In genomic region chr4:79920454-79920853, GRCh38 we compare ENCODE assay signal across 15 cellular contexts.
A peak's percentile ranks its signal among the peaks of the same experiment; 100 is the strongest.
DNase-seq lines count a peak whose midpoint lies in the region; ATAC-seq and TF ChIP-seq lines count a peak whose summit lies in the region.
"Had no signal": no experiment of that assay in that cellular context is flagged by ENCODE, and none has a peak within 500 bp of the region (broad histone marks: within the 10 kb centered on the region; RNA-seq: fewer than 3 reads in every experiment).

No MANE protein-coding gene starts in this region.

- peaks cover 12% of the 10 kb centered on the region for H3K4me1 Mint-ChIP-seq in activated CD8-positive, alpha-beta memory T cell treated with anti-CD3 and anti-CD28 coated beads, Interleukin-2, amount 10 ng/mL, durations not matched to agents 7 days and 5 days
- peaks cover 0 to 23% (median 7%) of the 10 kb centered on the region in 4 donors for H3K4me1 Mint-ChIP-seq in CD4-positive, alpha-beta memory T cell
- H3K4me1 Mint-ChIP-seq in T-helper 17 cell, result peaks cover 18% of the 10 kb centered on the region
- no peaks in the 10 kb centered on the region for H3K4me1 Mint-ChIP-seq in stimulated activated naive CD8-positive, alpha-beta T cell treated with anti-CD3 and anti-CD28 coated beads, Interleukin-15, amount 100 ng/mL, for 72 hours
- H3K4me1 Mint-ChIP-seq in activated CD4-positive, alpha-beta memory T cell treated with anti-CD3 and anti-CD28 coated beads, Interleukin-2, amount 10 ng/mL, durations not matched to agents 7 days and 5 days, result peaks cover 22% of the 10 kb centered on the region

- POLR2A ChIA-PET in CD4-positive, alpha-beta memory T cell (lab: Charles Lee; ENCODE audit: partially characterized antibody), result no interaction called here
- POLR2A ChIA-PET in activated CD4-positive, alpha-beta memory T cell treated with anti-CD3 and anti-CD28 coated beads, Interleukin-2, amount 10 ng/mL, durations not matched to agents 7 days and 5 days (lab: Charles Lee), result no interaction called here

- no peak overlapping the region for H3K27ac Mint-ChIP-seq in activated CD8-positive, alpha-beta memory T cell treated with anti-CD3 and anti-CD28 coated beads, Interleukin-2, amount 10 ng/mL, durations not matched to agents 7 days and 5 days
- peak overlapping the region in 4 of 7 donors; percentile 23 to 68 (median 28) for H3K27ac Mint-ChIP-seq in CD4-positive, alpha-beta memory T cell
- peak overlapping the region; percentile 69 for H3K27ac Mint-ChIP-seq in T-helper 17 cell
- H3K27ac Mint-ChIP-seq in stimulated activated naive CD8-positive, alpha-beta T cell treated with anti-CD3 and anti-CD28 coated beads, Interleukin-15, amount 100 ng/mL, for 72 hours, result no peak overlapping the region
- no peak overlapping the region for H3K27ac Mint-ChIP-seq in activated CD4-positive, alpha-beta memory T cell treated with anti-CD3 and anti-CD28 coated beads, Interleukin-2, amount 10 ng/mL, durations not matched to agents 7 days and 5 days
- H3K27ac Mint-ChIP-seq: GM23338 had no signal

- H3K4me1 ChIP-seq in CD4-positive, alpha-beta memory T cell (ENCODE audit: insufficient read depth, low read length), result no peaks in the 10 kb centered on the region

- H3K27ac ChIP-seq in CD4-positive, alpha-beta memory T cell (ENCODE audit: low read depth, low read length), result no peak overlapping the region
- no peak overlapping the region for H3K27ac ChIP-seq in dorsolateral prefrontal cortex
- H3K27ac ChIP-seq: BLaER1 treated with 17β-estradiol and CSF1 and Interleukin-3, amounts not matched to agents 10 nM and 100 nM; HL-60 had no signal

- peaks cover 8% of the 10 kb centered on the region for H3K36me3 Mint-ChIP-seq in activated CD8-positive, alpha-beta memory T cell treated with anti-CD3 and anti-CD28 coated beads, Interleukin-2, amount 10 ng/mL, durations not matched to agents 7 days and 5 days
- peaks cover 3 to 4% of the 10 kb centered on the region in 2 donors for H3K36me3 Mint-ChIP-seq in CD4-positive, alpha-beta memory T cell
- peaks cover 2% of the 10 kb centered on the region for H3K36me3 Mint-ChIP-seq in T-helper 17 cell (ENCODE audit: low read depth)
- peaks cover 12% of the 10 kb centered on the region for H3K36me3 Mint-ChIP-seq in activated CD4-positive, alpha-beta memory T cell treated with anti-CD3 and anti-CD28 coated beads, Interleukin-2, amount 10 ng/mL, durations not matched to agents 7 days and 5 days (ENCODE audit: low read depth)

- DNase-seq in activated CD8-positive, alpha-beta memory T cell treated with anti-CD3 and anti-CD28 coated beads, Interleukin-2, amount 10 ng/mL, durations not matched to agents 7 days and 5 days, result no peak
- DNase-seq in activated CD8-positive, alpha-beta memory T cell treated with anti-CD3 and anti-CD28 coated beads for 24 hours, result no peak
- DNase-seq in CD4-positive, alpha-beta memory T cell, result no peak
- DNase-seq in T-helper 17 cell (no peak), dorsolateral prefrontal cortex (no peak)
- no peak for DNase-seq in stimulated activated naive CD8-positive, alpha-beta T cell treated with anti-CD3 and anti-CD28 coated beads, Interleukin-15, amount 100 ng/mL, for 72 hours
- DNase-seq in activated CD4-positive, alpha-beta memory T cell treated with anti-CD3 and anti-CD28 coated beads, Interleukin-2, amount 10 ng/mL, durations not matched to agents 7 days and 5 days, result no peak
- DNase-seq: ACHN; CD4-positive, CD25-positive, alpha-beta regulatory T cell; DMS79 treated with DMSO at 0.1 percent for 48 hours; GDM1; H7 had no signal

- TF ChIP-seq CTCF in dorsolateral prefrontal cortex (IDR thresholded peaks at IDR 0.05 in 54 of 56, conservative IDR thresholded peaks at IDR 0.05 in 2 of 56; ENCODE audit: low read depth in 1 of 56, partially characterized antibody in 56 of 56), result no peak

- H3K9me3 ChIP-seq in CD4-positive, alpha-beta memory T cell (ENCODE audit: control insufficient read depth in 1 of 2, low read length in 2 of 2), result no peaks in the 10 kb centered on the region
- no peaks in the 10 kb centered on the region for H3K9me3 ChIP-seq in T-helper 17 cell (ENCODE audit: control insufficient read depth, low read length, poor library complexity, severe bottlenecking)
- H3K9me3 ChIP-seq: BLaER1 treated with 17β-estradiol and CSF1 and Interleukin-3, amounts not matched to agents 10 nM and 100 nM had no signal

- intact Hi-C loops in CD4-positive, alpha-beta memory T cell (cut with micrococcal nuclease), result no loop called here
- intact Hi-C loops in dorsolateral prefrontal cortex (cut with DNase I), result no loop called here

- H3K9me3 Mint-ChIP-seq in activated CD8-positive, alpha-beta memory T cell treated with anti-CD3 and anti-CD28 coated beads, Interleukin-2, amount 10 ng/mL, durations not matched to agents 7 days and 5 days (ENCODE audit: low read depth), result no peaks in the 10 kb centered on the region
- peaks cover 0 to 1% (median 0%) of the 10 kb centered on the region in 8 donors for H3K9me3 Mint-ChIP-seq in CD4-positive, alpha-beta memory T cell
- H3K9me3 Mint-ChIP-seq in stimulated activated naive CD8-positive, alpha-beta T cell treated with anti-CD3 and anti-CD28 coated beads, Interleukin-15, amount 100 ng/mL, for 72 hours, result no peaks in the 10 kb centered on the region
- no peaks in the 10 kb centered on the region for H3K9me3 Mint-ChIP-seq in activated CD4-positive, alpha-beta memory T cell treated with anti-CD3 and anti-CD28 coated beads, Interleukin-2, amount 10 ng/mL, durations not matched to agents 7 days and 5 days
- H3K9me3 Mint-ChIP-seq: CD4-positive, CD25-positive, alpha-beta regulatory T cell; GM23338 had no signal

- H3K4me3 ChIP-seq in CD4-positive, alpha-beta memory T cell (ENCODE audit: low read length in 2 of 2), result no peak overlapping the region
- H3K4me3 ChIP-seq in dorsolateral prefrontal cortex, result no peak overlapping the region
- H3K4me3 ChIP-seq: BLaER1 treated with 17β-estradiol and CSF1 and Interleukin-3, amounts not matched to agents 10 nM and 100 nM; GM23338 had no signal

- no peaks in the 10 kb centered on the region for H3K27me3 Mint-ChIP-seq in activated CD8-positive, alpha-beta memory T cell treated with anti-CD3 and anti-CD28 coated beads, Interleukin-2, amount 10 ng/mL, durations not matched to agents 7 days and 5 days
- no peaks in the 10 kb centered on the region for H3K27me3 Mint-ChIP-seq in CD4-positive, alpha-beta memory T cell
- no peaks in the 10 kb centered on the region for H3K27me3 Mint-ChIP-seq in T-helper 17 cell
- H3K27me3 Mint-ChIP-seq in stimulated activated naive CD8-positive, alpha-beta T cell treated with anti-CD3 and anti-CD28 coated beads, Interleukin-15, amount 100 ng/mL, for 72 hours, result no peaks in the 10 kb centered on the region
- no peaks in the 10 kb centered on the region for H3K27me3 Mint-ChIP-seq in activated CD4-positive, alpha-beta memory T cell treated with anti-CD3 and anti-CD28 coated beads, Interleukin-2, amount 10 ng/mL, durations not matched to agents 7 days and 5 days
- H3K27me3 Mint-ChIP-seq: CD4-positive, CD25-positive, alpha-beta regulatory T cell had no signal

- H3K36me3 ChIP-seq in CD4-positive, alpha-beta memory T cell (ENCODE audit: insufficient read depth, low read length), result no peaks in the 10 kb centered on the region

- no peak overlapping the region for H3K4me3 Mint-ChIP-seq in activated CD8-positive, alpha-beta memory T cell treated with anti-CD3 and anti-CD28 coated beads, Interleukin-2, amount 10 ng/mL, durations not matched to agents 7 days and 5 days
- H3K4me3 Mint-ChIP-seq in CD4-positive, alpha-beta memory T cell, result no peak overlapping the region
- no peak overlapping the region for H3K4me3 Mint-ChIP-seq in T-helper 17 cell
- H3K4me3 Mint-ChIP-seq in stimulated activated naive CD8-positive, alpha-beta T cell treated with anti-CD3 and anti-CD28 coated beads, Interleukin-15, amount 100 ng/mL, for 72 hours, result no peak overlapping the region
- H3K4me3 Mint-ChIP-seq in activated CD4-positive, alpha-beta memory T cell treated with anti-CD3 and anti-CD28 coated beads, Interleukin-2, amount 10 ng/mL, durations not matched to agents 7 days and 5 days, result no peak overlapping the region
- H3K4me3 Mint-ChIP-seq: CD4-positive, CD25-positive, alpha-beta regulatory T cell; GM23338 had no signal

- CTCF ChIA-PET in activated CD8-positive, alpha-beta memory T cell treated with anti-CD3 and anti-CD28 coated beads, Interleukin-2, amount 10 ng/mL, durations not matched to agents 7 days and 5 days (lab: Charles Lee), result interaction anchor here (1.0 kb wide), 1 partner anchor 282 kb away, joined by 3 read pairs; no protein-coding TSS in a partner anchor
- CTCF ChIA-PET in CD4-positive, alpha-beta memory T cell (lab: Charles Lee; ENCODE audit: partially characterized antibody), result no interaction called here
- CTCF ChIA-PET in activated CD4-positive, alpha-beta memory T cell treated with anti-CD3 and anti-CD28 coated beads, Interleukin-2, amount 10 ng/mL, durations not matched to agents 7 days and 5 days (lab: Charles Lee), result no interaction called here

- no peaks in the 10 kb centered on the region for H3K27me3 ChIP-seq in CD4-positive, alpha-beta memory T cell (ENCODE audit: insufficient read depth, low read length)
- no peaks in the 10 kb centered on the region for H3K27me3 ChIP-seq in dorsolateral prefrontal cortex
- H3K27me3 ChIP-seq: BLaER1 treated with 17β-estradiol and CSF1 and Interleukin-3, amounts not matched to agents 10 nM and 100 nM had no signal

- peak; percentile 49 for ATAC-seq in activated CD8-positive, alpha-beta memory T cell treated with anti-CD3 and anti-CD28 coated beads, Interleukin-2, amount 10 ng/mL, durations not matched to agents 7 days and 5 days
- no peak for ATAC-seq in T-helper 17 cell
- ATAC-seq in stimulated activated naive CD8-positive, alpha-beta T cell treated with anti-CD3 and anti-CD28 coated beads, Interleukin-15, amount 100 ng/mL, for 72 hours, result peak; percentile 46
- ATAC-seq: GM23338 had no signal

Comparison
In these comparisons a context has a peak if more than half of its experiments do, and no peak if none do; other contexts are left out.
1. H3K27ac Mint-ChIP-seq: peak in CD4-positive, alpha-beta memory T cell (4 of 7) and T-helper 17 cell (single experiment); none in activated CD8-positive, alpha-beta memory T cell treated with anti-CD3 and anti-CD28 coated beads, Interleukin-2, amount 10 ng/mL, durations not matched to agents 7 days and 5 days (single experiment), stimulated activated naive CD8-positive, alpha-beta T cell treated with anti-CD3 and anti-CD28 coated beads, Interleukin-15, amount 100 ng/mL, for 72 hours (0 of 2) and activated CD4-positive, alpha-beta memory T cell treated with anti-CD3 and anti-CD28 coated beads, Interleukin-2, amount 10 ng/mL, durations not matched to agents 7 days and 5 days (single experiment).